27 cellular contexts compared by ENCODE assay signal in genomic region chr12:62285284-62285683, GRCh38. TPM values are rescaled to one million over a fixed set of nuclear protein-coding genes. Genes with fewer than 3 reads are reported as not detected.
DNase-seq lines count a peak whose midpoint lies in the region; ATAC-seq and TF ChIP-seq lines count a peak whose summit lies in the region.
"Had no signal": no experiment of that assay in that cellular context is flagged by ENCODE, and none has a peak within 500 bp of the region (broad histone marks: within the 10 kb centered on the region; RNA-seq: fewer than 3 reads in every experiment).

No MANE protein-coding gene starts in this region.

- H2AK5ac ChIP-seq in mesenchymal stem cell (ENCODE audit: low read length, severe bottlenecking), result no peak overlapping the region

- H3K4me1 Mint-ChIP-seq in activated CD4-positive, alpha-beta T cell treated with anti-CD3 and anti-CD28 coated beads, Interleukin-2, amount 10 ng/mL, durations not matched to agents 24 days and 14 days, result peaks cover 69% of the 10 kb centered on the region
- H3K4me1 Mint-ChIP-seq in natural killer cell, result peaks cover 90 to 91% of the 10 kb centered on the region in 2 donors
- peaks cover 71 to 85% of the 10 kb centered on the region in 2 donors for H3K4me1 Mint-ChIP-seq in natural killer cell treated with Interleukin-12 subunit alpha and Interleukin-12 subunit beta and Interleukin-15 and Interleukin-18, amount 100 ng/mL, for 72 hours (ENCODE audit: low read depth in 2 of 2)
- peaks cover 91% of the 10 kb centered on the region for H3K4me1 Mint-ChIP-seq in activated naive CD8-positive, alpha-beta T cell treated with anti-CD3 and anti-CD28 coated beads, Interleukin-2, amount 50 U/mL, for 24 hours
- peaks cover 39 to 80% of the 10 kb centered on the region in 2 donors for H3K4me1 Mint-ChIP-seq in stimulated activated naive B cell treated with anti-CD40 and anti-IgM and Interleukin-4, amounts not matched to agents 10 μg/mL and 1 μg/mL and 100 μg/mL, for 72 hours

- DNase-seq in activated CD4-positive, alpha-beta T cell treated with anti-CD3 and anti-CD28 coated beads, Interleukin-2, amount 10 ng/mL, durations not matched to agents 24 days and 14 days, result no peak
- DNase-seq in activated CD4-positive, alpha-beta T cell treated with anti-CD3 and anti-CD28 coated beads, Interleukin-2, amount 50 U/mL, for 4 hours, result no peak
- no peak for DNase-seq in natural killer cell
- no peak for DNase-seq in natural killer cell treated with Interleukin-12 subunit alpha and Interleukin-12 subunit beta and Interleukin-15 and Interleukin-18, amount 100 ng/mL, for 72 hours (ENCODE audit: low spot score)
- DNase-seq in activated naive CD8-positive, alpha-beta T cell treated with anti-CD3 and anti-CD28 coated beads, Interleukin-2, amount 50 U/mL, for 24 hours, result no peak
- no peak for DNase-seq in stimulated activated naive B cell treated with anti-CD40 and anti-IgM and Interleukin-4, amounts not matched to agents 10 μg/mL and 1 μg/mL and 100 μg/mL, for 72 hours
- DNase-seq in dedifferentiated amniotic fluid mesenchymal stem cell (ENCODE audit: extremely low spot score), result no peak
- no peak for DNase-seq in mesenchymal stem cell
- DNase-seq: 8988T; ACHN; BE2C; DMS153; DND-41; KBM-7; MV-4-11; NCI-H1105; NCI-H146; NCI-H1930; NCI-H2107; NCI-H446; NCI-H524 treated with DMSO at 0.1 percent for 48 hours; NCI-H774; NK-92 treated with Interleukin-12 subunit alpha and Interleukin-12 subunit beta, amount 100 ng/mL, for 24 hours; PC-3 had no signal

- H2BK5ac ChIP-seq in mesenchymal stem cell (ENCODE audit: low read depth, low read length, poor library complexity, severe bottlenecking), result no peak overlapping the region

- peaks cover 12% of the 10 kb centered on the region for H3K9me3 ChIP-seq in mesenchymal stem cell (ENCODE audit: control insufficient read depth, low read length)
- H3K9me3 ChIP-seq: BE2C, SJSA1 had no signal

- H2BK12ac ChIP-seq in mesenchymal stem cell (ENCODE audit: low read length in 2 of 2), result no peak overlapping the region

- no peak overlapping the region for H4K8ac ChIP-seq in mesenchymal stem cell (ENCODE audit: low read length)

- no peak overlapping the region for H3K23ac ChIP-seq in mesenchymal stem cell (ENCODE audit: low read length in 2 of 2)

- H3K27me3 Mint-ChIP-seq in activated CD4-positive, alpha-beta T cell treated with anti-CD3 and anti-CD28 coated beads, Interleukin-2, amount 10 ng/mL, durations not matched to agents 24 days and 14 days, result no peaks in the 10 kb centered on the region
- H3K27me3 Mint-ChIP-seq in natural killer cell (ENCODE audit: low read depth in 2 of 2), result no peaks in the 10 kb centered on the region
- no peaks in the 10 kb centered on the region for H3K27me3 Mint-ChIP-seq in natural killer cell treated with Interleukin-12 subunit alpha and Interleukin-12 subunit beta and Interleukin-15 and Interleukin-18, amount 100 ng/mL, for 72 hours
- H3K27me3 Mint-ChIP-seq in activated naive CD8-positive, alpha-beta T cell treated with anti-CD3 and anti-CD28 coated beads, Interleukin-2, amount 50 U/mL, for 24 hours, result no peaks in the 10 kb centered on the region
- H3K27me3 Mint-ChIP-seq in stimulated activated naive B cell treated with anti-CD40 and anti-IgM and Interleukin-4, amounts not matched to agents 10 μg/mL and 1 μg/mL and 100 μg/mL, for 72 hours, result no peaks in the 10 kb centered on the region

- no peak overlapping the region for H3K4ac ChIP-seq in mesenchymal stem cell (ENCODE audit: low read depth in 1 of 2, low read length in 2 of 2)

- H3K4me3 Mint-ChIP-seq in activated CD4-positive, alpha-beta T cell treated with anti-CD3 and anti-CD28 coated beads, Interleukin-2, amount 10 ng/mL, durations not matched to agents 24 days and 14 days, result no peak overlapping the region
- H3K4me3 Mint-ChIP-seq in natural killer cell, result no peak overlapping the region
- H3K4me3 Mint-ChIP-seq in natural killer cell treated with Interleukin-12 subunit alpha and Interleukin-12 subunit beta and Interleukin-15 and Interleukin-18, amount 100 ng/mL, for 72 hours, result no peak overlapping the region
- no peak overlapping the region for H3K4me3 Mint-ChIP-seq in activated naive CD8-positive, alpha-beta T cell treated with anti-CD3 and anti-CD28 coated beads, Interleukin-2, amount 50 U/mL, for 24 hours
- no peak overlapping the region for H3K4me3 Mint-ChIP-seq in stimulated activated naive B cell treated with anti-CD40 and anti-IgM and Interleukin-4, amounts not matched to agents 10 μg/mL and 1 μg/mL and 100 μg/mL, for 72 hours
- H3K4me3 Mint-ChIP-seq: CD14-positive monocyte had no signal

- H3K27ac ChIP-seq in mesenchymal stem cell (ENCODE audit: low read length, poor library complexity, severe bottlenecking), result no peak overlapping the region
- H3K27ac ChIP-seq: SJSA1 had no signal

- H3K4me3 ChIP-seq in mesenchymal stem cell (ENCODE audit: insufficient read depth in 1 of 2, low read depth in 1 of 2, low read length in 2 of 2), result no peak overlapping the region
- H3K4me3 ChIP-seq: SJSA1 had no signal

- intact Hi-C loops in activated CD4-positive, alpha-beta T cell treated with anti-CD3 and anti-CD28 coated beads, Interleukin-2, amount 10 ng/mL, durations not matched to agents 24 days and 14 days (cut with micrococcal nuclease), result no loop called here
- intact Hi-C loops in natural killer cell (cut with micrococcal nuclease), result no loop called here

- peak overlapping the region; percentile 21 for H3K27ac Mint-ChIP-seq in activated CD4-positive, alpha-beta T cell treated with anti-CD3 and anti-CD28 coated beads, Interleukin-2, amount 10 ng/mL, durations not matched to agents 24 days and 14 days
- H3K27ac Mint-ChIP-seq in natural killer cell, result peak overlapping the region; percentile 29 to 44
- no peak overlapping the region for H3K27ac Mint-ChIP-seq in natural killer cell treated with Interleukin-12 subunit alpha and Interleukin-12 subunit beta and Interleukin-15 and Interleukin-18, amount 100 ng/mL, for 72 hours
- H3K27ac Mint-ChIP-seq in activated naive CD8-positive, alpha-beta T cell treated with anti-CD3 and anti-CD28 coated beads, Interleukin-2, amount 50 U/mL, for 24 hours, result peak overlapping the region; percentile 75
- H3K27ac Mint-ChIP-seq in stimulated activated naive B cell treated with anti-CD40 and anti-IgM and Interleukin-4, amounts not matched to agents 10 μg/mL and 1 μg/mL and 100 μg/mL, for 72 hours, result peak overlapping the region; percentile 37

- no peaks in the 10 kb centered on the region for H3K36me3 ChIP-seq in mesenchymal stem cell (ENCODE audit: control insufficient read depth in 1 of 2, insufficient read depth in 2 of 2, low read depth in 1 of 2, low read length in 2 of 2)
- H3K36me3 ChIP-seq: BE2C had no signal

- no peak overlapping the region for H3K4me2 ChIP-seq in mesenchymal stem cell (ENCODE audit: low read length, poor library complexity, severe bottlenecking)

- no peaks in the 10 kb centered on the region for H3K4me1 ChIP-seq in mesenchymal stem cell (ENCODE audit: control insufficient read depth, insufficient read depth, low read depth, low read length)
- H3K4me1 ChIP-seq: BE2C, SJSA1 had no signal

- peaks cover 62% of the 10 kb centered on the region for H3K36me3 Mint-ChIP-seq in activated CD4-positive, alpha-beta T cell treated with anti-CD3 and anti-CD28 coated beads, Interleukin-2, amount 10 ng/mL, durations not matched to agents 24 days and 14 days (ENCODE audit: low read depth)
- H3K36me3 Mint-ChIP-seq in natural killer cell, result peaks cover under 1% of the 10 kb centered on the region
- peaks cover 10% of the 10 kb centered on the region for H3K36me3 Mint-ChIP-seq in natural killer cell treated with Interleukin-12 subunit alpha and Interleukin-12 subunit beta and Interleukin-15 and Interleukin-18, amount 100 ng/mL, for 72 hours
- H3K36me3 Mint-ChIP-seq in activated naive CD8-positive, alpha-beta T cell treated with anti-CD3 and anti-CD28 coated beads, Interleukin-2, amount 50 U/mL, for 24 hours (ENCODE audit: low read depth), result peaks cover 50% of the 10 kb centered on the region
- peaks cover 44 to 57% of the 10 kb centered on the region in 2 donors for H3K36me3 Mint-ChIP-seq in stimulated activated naive B cell treated with anti-CD40 and anti-IgM and Interleukin-4, amounts not matched to agents 10 μg/mL and 1 μg/mL and 100 μg/mL, for 72 hours

- H3K27me3 ChIP-seq in mesenchymal stem cell (ENCODE audit: control insufficient read depth in 1 of 2, insufficient read depth in 1 of 2, low read length in 2 of 2), result no peaks in the 10 kb centered on the region
- H3K27me3 ChIP-seq: BE2C, SJSA1 had no signal

- H4K91ac ChIP-seq in mesenchymal stem cell (ENCODE audit: low read length), result no peak overlapping the region

- no peak overlapping the region for H2BK15ac ChIP-seq in mesenchymal stem cell (ENCODE audit: low read depth, poor library complexity, severe bottlenecking)

- H3K79me1 ChIP-seq in mesenchymal stem cell (replicated peaks; ENCODE audit: low read length, poor library complexity, severe bottlenecking), result peaks cover 5% of the 10 kb centered on the region

- 100% methylated on average over 1 of the region's 1 CpG for WGBS in mesenchymal stem cell

- ATAC-seq in natural killer cell, result no peak
- ATAC-seq in natural killer cell treated with Interleukin-12 subunit alpha and Interleukin-12 subunit beta and Interleukin-15 and Interleukin-18, amount 100 ng/mL, for 72 hours, result no peak
- no peak for ATAC-seq in activated naive CD8-positive, alpha-beta T cell treated with anti-CD3 and anti-CD28 coated beads, Interleukin-2, amount 50 U/mL, for 24 hours
- ATAC-seq in stimulated activated naive B cell treated with anti-CD40 and anti-IgM and Interleukin-4, amounts not matched to agents 10 μg/mL and 1 μg/mL and 100 μg/mL, for 72 hours (replicated peaks), result no peak
- ATAC-seq: PC-3, Right ventricle myocardium inferior had no signal

- no peak overlapping the region for H3K9ac ChIP-seq in mesenchymal stem cell (ENCODE audit: low read length)

- TF ChIP-seq CTCF in natural killer cell (IDR thresholded peaks at IDR 0.05), result no peak

- H3K9me3 Mint-ChIP-seq in activated CD4-positive, alpha-beta T cell treated with anti-CD3 and anti-CD28 coated beads, Interleukin-2, amount 10 ng/mL, durations not matched to agents 24 days and 14 days, result peaks cover 19% of the 10 kb centered on the region
- H3K9me3 Mint-ChIP-seq in natural killer cell, result peaks cover 0 to 3% of the 10 kb centered on the region in 2 donors
- peaks cover 4% of the 10 kb centered on the region for H3K9me3 Mint-ChIP-seq in natural killer cell treated with Interleukin-12 subunit alpha and Interleukin-12 subunit beta and Interleukin-15 and Interleukin-18, amount 100 ng/mL, for 72 hours
- peaks cover 32% of the 10 kb centered on the region for H3K9me3 Mint-ChIP-seq in activated naive CD8-positive, alpha-beta T cell treated with anti-CD3 and anti-CD28 coated beads, Interleukin-2, amount 50 U/mL, for 24 hours
- peaks cover 18 to 34% of the 10 kb centered on the region in 2 donors for H3K9me3 Mint-ChIP-seq in stimulated activated naive B cell treated with anti-CD40 and anti-IgM and Interleukin-4, amounts not matched to agents 10 μg/mL and 1 μg/mL and 100 μg/mL, for 72 hours

- H2BK120ac ChIP-seq in mesenchymal stem cell (ENCODE audit: low read depth, low read length), result no peak overlapping the region

- H2AFZ ChIP-seq in mesenchymal stem cell (ENCODE audit: low read depth, low read length), result no peak overlapping the region

- no peak overlapping the region for H3K14ac ChIP-seq in mesenchymal stem cell (ENCODE audit: low read length in 2 of 2)

- H3K18ac ChIP-seq in mesenchymal stem cell (ENCODE audit: low read depth in 1 of 2, low read length in 2 of 2), result no peak overlapping the region

RNA-seq across cellular contexts. Expression of gene USP15, which starts 25.1 kb away (rescaled TPM):
- 102 and 112 TPM in 2 replicates for total RNA-seq in activated CD4-positive, alpha-beta T cell treated with anti-CD3 and anti-CD28 coated beads, Interleukin-2, amount 10 ng/mL, durations not matched to agents 24 days and 14 days
- total RNA-seq in natural killer cell, result 100 to 1,000 TPM; 188 to 251 (median 197) TPM
- total RNA-seq in natural killer cell treated with Interleukin-12 subunit alpha and Interleukin-12 subunit beta and Interleukin-15 and Interleukin-18, amount 100 ng/mL, for 72 hours, result 100 to 1,000 TPM; 154 to 159 TPM
- 50.1 TPM for polyA plus RNA-seq in mesenchymal stem cell (2013, experiment 1 of 2)
- polyA plus RNA-seq in mesenchymal stem cell (2013, experiment 2 of 2), result 55.0 TPM

Comparison
In these comparisons a context has a peak if more than half of its experiments do, and no peak if none do; other contexts are left out.
1. H3K27ac Mint-ChIP-seq: peak in activated CD4-positive, alpha-beta T cell treated with anti-CD3 and anti-CD28 coated beads, Interleukin-2, amount 10 ng/mL, durations not matched to agents 24 days and 14 days (single experiment), natural killer cell (2 of 2), activated naive CD8-positive, alpha-beta T cell treated with anti-CD3 and anti-CD28 coated beads, Interleukin-2, amount 50 U/mL, for 24 hours (single experiment) and stimulated activated naive B cell treated with anti-CD40 and anti-IgM and Interleukin-4, amounts not matched to agents 10 μg/mL and 1 μg/mL and 100 μg/mL, for 72 hours (single experiment); none in natural killer cell treated with Interleukin-12 subunit alpha and Interleukin-12 subunit beta and Interleukin-15 and Interleukin-18, amount 100 ng/mL, for 72 hours (0 of 2).